In genomic region chr11:63770763-63771162, GRCh38 we compare ENCODE assay signal across 1 cellular context.
TF ChIP-seq lines count a peak whose summit lies in the region.

No MANE protein-coding gene starts in this region.

TF ChIP-seq in HepG2, 621 proteins besides CTCF, POLR2A, EP300 and RAD21:
- TF ChIP-seq ZNF343 (CRISPR knock-in tag; IDR thresholded peaks at IDR 0.05) (no peak), PAX8 (CRISPR knock-in tag; IDR thresholded peaks at IDR 0.05; ENCODE audit: borderline replicate concordance) (no peak), CEBPB (IDR thresholded peaks at IDR 0.05; ENCODE audit: borderline replicate concordance, low read depth, low read length) (peak; percentile 74; the same call in 1 of the 2 replicates)
